ENCODE assay signal across 10 cellular contexts in genomic region chr6:15296735-15297134, GRCh38. TPM values are rescaled to one million over a fixed set of nuclear protein-coding genes. Genes with fewer than 3 reads are reported as not detected.
DNase-seq lines count a peak whose midpoint lies in the region; ATAC-seq, FAIRE-seq and TF ChIP-seq lines count a peak whose summit lies in the region.
"Had no signal": no experiment of that assay in that cellular context is flagged by ENCODE, and none has a peak within 500 bp of the region (broad histone marks: within the 10 kb centered on the region; RNA-seq: fewer than 3 reads in every experiment).

No MANE protein-coding gene starts in this region.

- in situ Hi-C loops in KBM-7 (cut with MboI; ENCODE audit: low pct_unique_long_range_greater_than_20kb, low sequenced_read_pairs), result no loop called here

- TF ChIP-seq POLR2A in GM12892 (IDR thresholded peaks at IDR 0.05; ENCODE audit: low read depth, low read length), result no peak
- no peak for TF ChIP-seq POLR2A in erythroblast (IDR thresholded peaks at IDR 0.05; ENCODE audit: low read length)

- peak; percentile 29 for DNase-seq in GM12892 (ENCODE audit: insufficient read length)
- DNase-seq in KBM-7, result peak; percentile 58
- DNase-seq in erythroblast (lab: John Stamatoyannopoulos, UW), result peak; percentile 61 to 67
- DNase-seq in dedifferentiated amniotic fluid mesenchymal stem cell (ENCODE audit: extremely low spot score), result no peak
- no peak for DNase-seq in DMS53 treated with DMSO at 0.1 percent for 48 hours (lab: John Stamatoyannopoulos, UW; ENCODE audit: unreplicated experiment)
- no peak for DNase-seq in GM03348 (ENCODE audit: low spot score)
- DNase-seq in DMS 273 (lab: John Stamatoyannopoulos, UW; ENCODE audit: unreplicated experiment), result no peak
- DNase-seq: SJCRH30 had no signal

- FAIRE-seq in GM12892 (lab: Jason Lieb, UNC), result peak; percentile 75
- FAIRE-seq: G401.6 had no signal

- peak; percentile 46 for ATAC-seq in GM21381 (IDR thresholded peaks at IDR 0.05; ENCODE audit: unreplicated experiment)

RNA-seq across cellular contexts. Expression of gene JARID2, which starts 50.9 kb away (rescaled TPM):
- 6.8 TPM for polyA plus RNA-seq in GM12892 (2012; ENCODE audit: missing spikeins)

Comparison
In these comparisons a context has a peak if more than half of its experiments do, and no peak if none do; other contexts are left out.
1. DNase-seq: peak in GM12892 (single experiment), KBM-7 (single experiment) and erythroblast (2 of 2); none in dedifferentiated amniotic fluid mesenchymal stem cell (single experiment), DMS53 treated with DMSO at 0.1 percent for 48 hours (single experiment), GM03348 (single experiment) and DMS 273 (single experiment).